Comparison of ENCODE assay signal across 19 cellular contexts in the genomic region with DNA sequence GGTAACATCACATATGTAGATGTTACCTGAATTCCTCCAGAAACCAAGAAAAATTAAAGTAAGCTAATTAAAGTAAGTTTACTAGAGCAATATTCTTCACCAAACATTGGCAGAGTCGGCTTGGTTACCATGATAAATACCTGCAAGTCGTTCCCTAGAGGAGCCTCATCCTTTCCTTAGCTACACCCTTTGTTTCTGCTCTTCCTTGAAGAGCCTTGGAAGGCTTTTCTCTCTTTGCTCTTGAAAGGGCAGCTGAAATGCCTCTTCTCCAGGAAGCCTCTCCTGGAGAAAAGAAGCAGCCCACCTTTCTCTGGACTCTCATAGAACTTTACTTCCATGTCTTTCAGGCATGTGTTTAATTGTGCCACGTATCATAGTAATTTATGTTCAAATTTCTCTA.
"Had no signal": no experiment of that assay in that cellular context is flagged by ENCODE, and none has a peak within 500 bp of the region (broad histone marks: within the 10 kb centered on the region; RNA-seq: fewer than 3 reads in every experiment).

No MANE protein-coding gene starts in this region.

- H3K27me3 Mint-ChIP-seq: activated naive CD8-positive, alpha-beta T cell treated with anti-CD3 and anti-CD28 coated beads for 36 hours had no signal

- H3K4me1 ChIP-seq: pancreas, thyroid gland had no signal

- H3K36me3 ChIP-seq: pancreas, thyroid gland had no signal

- H3K27ac Mint-ChIP-seq: activated B cell treated with CpG ODN at 0.5 μM for 24 hours; activated CD8-positive, alpha-beta T cell treated with anti-CD3 and anti-CD28 coated beads for 36 hours; activated naive CD8-positive, alpha-beta T cell treated with anti-CD3 and anti-CD28 coated beads for 36 hours; naive B cell; stimulated activated memory B cell treated with anti-CD40 and anti-IgM and Interleukin-4, amounts not matched to agents 10 μg/mL and 1 μg/mL and 100 μg/mL, for 72 hours had no signal

- H3K4me3 Mint-ChIP-seq: activated B cell treated with CpG ODN at 0.5 μM for 24 hours; activated CD8-positive, alpha-beta T cell treated with anti-CD3 and anti-CD28 coated beads for 36 hours; activated naive CD8-positive, alpha-beta T cell treated with anti-CD3 and anti-CD28 coated beads for 36 hours; dendritic cell treated with granulocyte-macrophage colony-stimulating factor and Interleukin-4, amounts not matched to agents 40 ng/mL and 50 ng/mL, for 4 days; naive B cell; stimulated activated memory B cell treated with anti-CD40 and anti-IgM and Interleukin-4, amounts not matched to agents 10 μg/mL and 1 μg/mL and 100 μg/mL, for 72 hours had no signal

- ATAC-seq: activated CD8-positive, alpha-beta T cell treated with anti-CD3 and anti-CD28 coated beads for 36 hours; left colon; pancreas; sciatic nerve; stimulated activated memory B cell treated with anti-CD40 and anti-IgM and Interleukin-4, amounts not matched to agents 10 μg/mL and 1 μg/mL and 100 μg/mL, for 72 hours had no signal

- H3K27me3 ChIP-seq: pancreas, thyroid gland had no signal

- H3K9me3 ChIP-seq: pancreas, thyroid gland had no signal

- H3K4me3 ChIP-seq: pancreas, thyroid gland had no signal

- H3K4me1 Mint-ChIP-seq: activated B cell treated with CpG ODN at 0.5 μM for 24 hours; activated naive CD8-positive, alpha-beta T cell treated with anti-CD3 and anti-CD28 coated beads for 36 hours; naive B cell; stimulated activated memory B cell treated with anti-CD40 and anti-IgM and Interleukin-4, amounts not matched to agents 10 μg/mL and 1 μg/mL and 100 μg/mL, for 72 hours had no signal

- DNase-seq: activated B cell treated with CpG ODN at 0.5 μM for 24 hours; activated CD4-positive, alpha-beta T cell treated with anti-CD3 and anti-CD28 coated beads for 48 hours; activated CD8-positive, alpha-beta T cell treated with anti-CD3 and anti-CD28 coated beads for 36 hours; activated naive CD8-positive, alpha-beta T cell treated with anti-CD3 and anti-CD28 coated beads for 36 hours; cerebellar nuclear complex; effector memory CD4-positive, alpha-beta T cell; foreskin melanocyte; head of caudate nucleus; left colon; naive B cell; pancreas; stimulated activated CD4-positive, alpha-beta T cell treated with anti-CD3 and anti-CD28 coated beads, Interleukin-12 subunit alpha, Interleukin-12 subunit beta, amount 100 ng/mL, for 4 hours; stimulated activated CD4-positive, alpha-beta T cell treated with anti-CD3 and anti-CD28 coated beads, Interleukin-2, amount 100 ng/mL, for 24 hours; SW 1271; thyroid gland had no signal

- H3K27ac ChIP-seq: epithelial cell of prostate, pancreas, thyroid gland had no signal

- H3K9me3 Mint-ChIP-seq: activated B cell treated with CpG ODN at 0.5 μM for 24 hours; activated CD8-positive, alpha-beta T cell treated with anti-CD3 and anti-CD28 coated beads for 36 hours; activated naive CD8-positive, alpha-beta T cell treated with anti-CD3 and anti-CD28 coated beads for 36 hours; naive B cell; stimulated activated memory B cell treated with anti-CD40 and anti-IgM and Interleukin-4, amounts not matched to agents 10 μg/mL and 1 μg/mL and 100 μg/mL, for 72 hours had no signal

- H3K36me3 Mint-ChIP-seq: activated naive CD8-positive, alpha-beta T cell treated with anti-CD3 and anti-CD28 coated beads for 36 hours; naive B cell; stimulated activated memory B cell treated with anti-CD40 and anti-IgM and Interleukin-4, amounts not matched to agents 10 μg/mL and 1 μg/mL and 100 μg/mL, for 72 hours had no signal
